In the genomic region with DNA sequence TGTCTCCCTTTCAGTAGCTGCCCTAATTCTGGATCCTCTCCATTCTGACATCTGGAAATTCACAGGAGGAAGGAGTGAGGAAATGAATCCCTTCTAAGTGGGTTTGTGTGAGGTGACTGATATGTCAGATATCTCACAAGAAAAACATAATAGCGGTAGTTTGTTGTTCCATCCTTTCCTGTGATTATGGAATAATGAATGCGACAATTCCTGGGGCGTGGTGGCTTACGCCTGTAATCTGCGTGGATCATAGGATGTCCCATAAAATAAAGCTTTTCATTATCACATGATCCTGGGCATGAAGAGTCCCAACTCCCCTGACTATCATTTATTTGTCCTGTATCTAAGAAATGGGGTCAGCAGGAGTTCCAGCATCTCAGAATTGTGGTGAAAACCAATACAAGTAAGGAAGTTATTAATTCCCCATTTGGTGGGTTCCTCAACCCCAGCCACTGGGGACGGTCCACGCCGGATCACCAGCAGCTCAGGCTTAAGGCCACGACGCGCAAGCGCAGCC, we compare ENCODE assay signal across 8 cellular contexts. TPM values are rescaled to one million over a fixed set of nuclear protein-coding genes. Genes with fewer than 3 reads are reported as not detected.
DNase-seq lines count a peak whose midpoint lies in the region; ATAC-seq, FAIRE-seq and TF ChIP-seq lines count a peak whose summit lies in the region.

No MANE protein-coding gene starts in this region.

- no peak for TF ChIP-seq EP300 in suprapubic skin (IDR thresholded peaks at IDR 0.05)

- whole genome bisulfite sequencing in suprapubic skin: 6% methylated on average over 12 of the region's 12 CpGs

- H3K4me1 ChIP-seq in adipocyte (ENCODE audit: control insufficient read depth, insufficient read depth, low read length): peaks cover 16% of the 10 kb centered on the region
- peaks cover 5% of the 10 kb centered on the region in 2 donors for H3K4me1 ChIP-seq in kidney (ENCODE audit: control insufficient read depth in 1 of 2, insufficient read depth in 1 of 2, low read depth in 1 of 2, low read length in 2 of 2)
- H3K4me1 ChIP-seq in suprapubic skin: peaks cover 31% of the 10 kb centered on the region

- no peak for TF ChIP-seq POLR2A in suprapubic skin (IDR thresholded peaks at IDR 0.05)

- no peak for FAIRE-seq in kidney (lab: Jason Lieb, UNC)

- peaks cover 17% of the 10 kb centered on the region for H3K36me3 Mint-ChIP-seq in T-helper 1 cell treated with Interleukin-12 subunit alpha and Interleukin-12 subunit beta and Interleukin-4 antibody, amounts not matched to agents 30 μg/mL and 1 μg/mL, for 36 hours (ENCODE audit: low read depth)

- H3K27ac ChIP-seq in kidney (ENCODE audit: low read depth in 2 of 2, low read length in 2 of 2) (peak overlapping the region; percentile 91 to 94), suprapubic skin (peak overlapping the region; percentile 94)

- H3K9me3 ChIP-seq in adipocyte (ENCODE audit: control insufficient read depth, low read length): no peaks in the 10 kb centered on the region
- no peaks in the 10 kb centered on the region for H3K9me3 ChIP-seq in kidney (ENCODE audit: control insufficient read depth in 1 of 2, low read length in 2 of 2)
- H3K9me3 ChIP-seq in suprapubic skin: no peaks in the 10 kb centered on the region

- H3K9me3 Mint-ChIP-seq in T-helper 1 cell treated with Interleukin-12 subunit alpha and Interleukin-12 subunit beta and Interleukin-4 antibody, amounts not matched to agents 30 μg/mL and 1 μg/mL, for 36 hours: no peaks in the 10 kb centered on the region

- DNase-seq in T-helper 1 cell: no peak
- no peak for DNase-seq in adipocyte (ENCODE audit: low read depth)
- no peak for DNase-seq in kidney
- DNase-seq in suprapubic skin (ENCODE audit: low spot score in 2 of 2): no peak
- no peak for DNase-seq in iPS-NIHi11 (ENCODE audit: low spot score)
- DNase-seq in activated CD8-positive, alpha-beta memory T cell treated with anti-CD3 and anti-CD28 coated beads, Interleukin-2, amount 50 U/mL, for 48 hours: no peak

- H3K4me1 Mint-ChIP-seq in T-helper 1 cell treated with Interleukin-12 subunit alpha and Interleukin-12 subunit beta and Interleukin-4 antibody, amounts not matched to agents 30 μg/mL and 1 μg/mL, for 36 hours (ENCODE audit: low read depth): peaks cover 23% of the 10 kb centered on the region

- peak overlapping the region; percentile 96 for H3K27ac Mint-ChIP-seq in T-helper 1 cell treated with Interleukin-12 subunit alpha and Interleukin-12 subunit beta and Interleukin-4 antibody, amounts not matched to agents 30 μg/mL and 1 μg/mL, for 36 hours

- intact Hi-C loops in kidney (cut with DNase I): no loop called here

- TF ChIP-seq CTCF in kidney (IDR thresholded peaks at IDR 0.05; ENCODE audit: borderline replicate concordance, extremely low read depth, insufficient read depth): no peak
- no peak for TF ChIP-seq CTCF in suprapubic skin (IDR thresholded peaks at IDR 0.05)

- peak overlapping the region; percentile 89 for H3K9ac ChIP-seq in adipocyte (ENCODE audit: low read length)
- H3K9ac ChIP-seq in kidney (ENCODE audit: low read length in 2 of 2): peak overlapping the region; percentile 83 to 87

- H3K4me3 ChIP-seq in adipocyte (ENCODE audit: low read length): peak overlapping the region; percentile 84
- H3K4me3 ChIP-seq in kidney (ENCODE audit: low read length in 2 of 2): peak overlapping the region; percentile 39 to 87
- peak overlapping the region; percentile 76 for H3K4me3 ChIP-seq in suprapubic skin

- H3K36me3 ChIP-seq in adipocyte (ENCODE audit: control insufficient read depth, insufficient read depth, low read length, severe bottlenecking) (peaks cover 7% of the 10 kb centered on the region), kidney (ENCODE audit: control insufficient read depth in 1 of 2, insufficient read depth in 2 of 2, low read length in 2 of 2) (no peaks in the 10 kb centered on the region), suprapubic skin (peaks cover 6% of the 10 kb centered on the region)

- no peak for ATAC-seq in HG02884 (IDR thresholded peaks at IDR 0.05; ENCODE audit: unreplicated experiment)

- no peaks in the 10 kb centered on the region for H3K27me3 ChIP-seq in adipocyte (replicated peaks; ENCODE audit: control insufficient read depth, insufficient read depth, low read length)
- no peaks in the 10 kb centered on the region for H3K27me3 ChIP-seq in suprapubic skin

- H3K27me3 Mint-ChIP-seq in T-helper 1 cell treated with Interleukin-12 subunit alpha and Interleukin-12 subunit beta and Interleukin-4 antibody, amounts not matched to agents 30 μg/mL and 1 μg/mL, for 36 hours (ENCODE audit: low read depth): no peaks in the 10 kb centered on the region

- H3K4me3 Mint-ChIP-seq in T-helper 1 cell treated with Interleukin-12 subunit alpha and Interleukin-12 subunit beta and Interleukin-4 antibody, amounts not matched to agents 30 μg/mL and 1 μg/mL, for 36 hours: peak overlapping the region; percentile 97

RNA-seq across cellular contexts. Expression of a gene that starts 0.4 kb away (rescaled TPM):
- total RNA-seq in kidney: 46.1 TPM
- 18.2 TPM for polyA plus RNA-seq in kidney (ENCODE audit: insufficient read depth, low read depth, low replicate concordance)
- total RNA-seq in suprapubic skin: 10 to 100 TPM; 32.2 to 47.3 (median 38.0) TPM

RNA-seq across cellular contexts. Expression of a gene that starts 28.8 kb away (rescaled TPM):
- total RNA-seq in kidney (78.0 TPM), suprapubic skin (10 to 100 TPM; 31.9 to 74.4 (median 37.8) TPM)
- polyA plus RNA-seq in kidney (ENCODE audit: insufficient read depth, low read depth, low replicate concordance): 87.3 TPM

RNA-seq across cellular contexts. Expression of a gene that starts 59.5 kb away (rescaled TPM):
- total RNA-seq in kidney (19.2 TPM), suprapubic skin (10 to 100 TPM in 1 of 4 donors, 1 to 10 TPM in 3; 8.2 to 13.4 (median 9.1) TPM)
- 8.4 TPM for polyA plus RNA-seq in kidney (ENCODE audit: insufficient read depth, low read depth, low replicate concordance)
